Comparison of ENCODE assay signal across 16 cellular contexts in the genomic region with DNA sequence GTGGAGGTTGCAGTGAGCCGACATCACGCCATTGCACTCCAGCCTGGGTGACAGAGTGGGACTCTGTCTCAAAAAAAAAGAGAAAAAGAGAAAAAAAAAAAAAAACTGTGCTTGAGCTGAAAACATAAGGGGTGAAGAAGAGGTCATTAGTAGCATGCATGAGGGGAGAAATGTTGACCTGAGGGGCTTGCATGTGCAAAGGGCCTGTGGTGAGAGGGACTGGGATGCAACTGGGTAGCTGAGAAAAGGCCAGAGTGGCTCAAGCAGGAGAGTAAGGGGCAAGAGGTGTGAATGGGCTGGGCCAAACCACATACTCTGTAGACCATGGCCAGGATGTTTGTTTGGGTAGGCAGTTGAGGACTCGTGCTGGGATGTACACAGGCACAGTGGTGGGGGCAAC. TPM values are rescaled to one million over a fixed set of nuclear protein-coding genes. Genes with fewer than 3 reads are reported as not detected.
DNase-seq lines count a peak whose midpoint lies in the region; ATAC-seq and TF ChIP-seq lines count a peak whose summit lies in the region.
"Had no signal": no experiment of that assay in that cellular context is flagged by ENCODE, and none has a peak within 500 bp of the region (broad histone marks: within the 10 kb centered on the region; RNA-seq: fewer than 3 reads in every experiment).

No MANE protein-coding gene starts in this region.

- H3K27me3 ChIP-seq in CD4-positive, alpha-beta memory T cell (ENCODE audit: insufficient read depth, low read length), result no peaks in the 10 kb centered on the region
- peaks cover 45% of the 10 kb centered on the region for H3K27me3 ChIP-seq in smooth muscle cell (ENCODE audit: low read depth)

- no peaks in the 10 kb centered on the region for H3K9me3 Mint-ChIP-seq in T-helper 2 cell treated with Interferon-gamma antibody and Interleukin-4, amounts not matched to agents 5 μg/mL and 100 μg/mL, for 36 hours
- H3K9me3 Mint-ChIP-seq in CD4-positive, alpha-beta memory T cell, result no peaks in the 10 kb centered on the region
- H3K9me3 Mint-ChIP-seq in central memory CD8-positive, alpha-beta T cell, result no peaks in the 10 kb centered on the region
- H3K9me3 Mint-ChIP-seq in natural killer cell, result no peaks in the 10 kb centered on the region
- H3K9me3 Mint-ChIP-seq: H9, IgD-negative memory B cell had no signal

- no peak overlapping the region for H3K27ac ChIP-seq in CD4-positive, alpha-beta memory T cell (ENCODE audit: low read depth, low read length)
- H3K27ac ChIP-seq in smooth muscle cell (ENCODE audit: low read depth), result no peak overlapping the region
- H3K27ac ChIP-seq: 22Rv1, RWPE1 had no signal

- no peak for DNase-seq in T-helper 2 cell treated with Interferon-gamma antibody and Interleukin-4, amounts not matched to agents 5 μg/mL and 100 μg/mL, for 36 hours (ENCODE audit: low spot score)
- DNase-seq in T-helper 2 cell (no peak), natural killer cell (no peak), iPS-NIHi7 (ENCODE audit: extremely low spot score) (no peak), smooth muscle cell (lab: John Stamatoyannopoulos, UW; ENCODE audit: unreplicated experiment) (no peak), cortex of kidney (lab: John Stamatoyannopoulos, UW) (no peak)
- DNase-seq in CD4-positive, alpha-beta memory T cell, result no peak
- no peak for DNase-seq in central memory CD8-positive, alpha-beta T cell (ENCODE audit: low spot score in 2 of 2)
- DNase-seq: H9; NCI-H146; NCI-H226; NCI-H526; NK-92 treated with Interleukin-12 subunit alpha and Interleukin-12 subunit beta, amount 100 ng/mL, for 24 hours had no signal

- no peak overlapping the region for H3K4me2 ChIP-seq in smooth muscle cell

- H3K4me3 ChIP-seq in CD4-positive, alpha-beta memory T cell (ENCODE audit: low read length in 2 of 2), result no peak overlapping the region
- H3K4me3 ChIP-seq in smooth muscle cell, result no peak overlapping the region

- H3K27me3 Mint-ChIP-seq in T-helper 2 cell treated with Interferon-gamma antibody and Interleukin-4, amounts not matched to agents 5 μg/mL and 100 μg/mL, for 36 hours (ENCODE audit: low read depth), result peaks cover 21% of the 10 kb centered on the region
- no peaks in the 10 kb centered on the region for H3K27me3 Mint-ChIP-seq in CD4-positive, alpha-beta memory T cell
- H3K27me3 Mint-ChIP-seq in central memory CD8-positive, alpha-beta T cell, result no peaks in the 10 kb centered on the region
- H3K27me3 Mint-ChIP-seq in natural killer cell (ENCODE audit: low read depth in 2 of 2), result peaks cover 0 to 4% of the 10 kb centered on the region in 2 donors

- H3K4me3 Mint-ChIP-seq in T-helper 2 cell treated with Interferon-gamma antibody and Interleukin-4, amounts not matched to agents 5 μg/mL and 100 μg/mL, for 36 hours, result no peak overlapping the region
- peak overlapping the region in 7 of 8 donors; percentile 12 to 69 (median 50) for H3K4me3 Mint-ChIP-seq in CD4-positive, alpha-beta memory T cell
- H3K4me3 Mint-ChIP-seq in central memory CD8-positive, alpha-beta T cell, result peak overlapping the region; percentile 3
- H3K4me3 Mint-ChIP-seq in natural killer cell, result peak overlapping the region; percentile 6
- H3K4me3 Mint-ChIP-seq: H9 had no signal

- no peak overlapping the region for H2AFZ ChIP-seq in smooth muscle cell (ENCODE audit: low read depth)

- POLR2A ChIA-PET in CD4-positive, alpha-beta memory T cell (lab: Charles Lee; ENCODE audit: partially characterized antibody), result interaction anchor here (2.0 kb wide), 1 partner anchor 16 kb away, joined by 5 read pairs; no protein-coding TSS in a partner anchor

- no peaks in the 10 kb centered on the region for H3F3A ChIP-seq in smooth muscle cell (ENCODE audit: low read depth)

- H3K27ac Mint-ChIP-seq in T-helper 2 cell treated with Interferon-gamma antibody and Interleukin-4, amounts not matched to agents 5 μg/mL and 100 μg/mL, for 36 hours, result peak overlapping the region; percentile 72
- peak overlapping the region in 6 of 7 donors; percentile 6 to 88 (median 72) for H3K27ac Mint-ChIP-seq in CD4-positive, alpha-beta memory T cell
- H3K27ac Mint-ChIP-seq in central memory CD8-positive, alpha-beta T cell (ENCODE audit: low read depth), result peak overlapping the region; percentile 27
- peak overlapping the region in 1 of 2 donors; percentile 10 for H3K27ac Mint-ChIP-seq in natural killer cell
- H3K27ac Mint-ChIP-seq: H9, IgD-negative memory B cell had no signal

- peaks cover 39% of the 10 kb centered on the region for H3K4me1 ChIP-seq in CD4-positive, alpha-beta memory T cell (ENCODE audit: insufficient read depth, low read length)
- H3K4me1 ChIP-seq in smooth muscle cell (ENCODE audit: low read depth), result peaks cover 8% of the 10 kb centered on the region

- no peaks in the 10 kb centered on the region for H4K20me1 ChIP-seq in smooth muscle cell (ENCODE audit: low read depth)

- H3K79me2 ChIP-seq in smooth muscle cell (ENCODE audit: low read depth), result no peaks in the 10 kb centered on the region

- H3K36me3 ChIP-seq in CD4-positive, alpha-beta memory T cell (ENCODE audit: insufficient read depth, low read length), result no peaks in the 10 kb centered on the region
- H3K36me3 ChIP-seq in smooth muscle cell (ENCODE audit: low read depth), result no peaks in the 10 kb centered on the region

- intact Hi-C loops in CD4-positive, alpha-beta memory T cell (cut with micrococcal nuclease), result no loop called here
- intact Hi-C loops in natural killer cell (cut with micrococcal nuclease), result no loop called here

- peaks cover 21% of the 10 kb centered on the region for H3K4me1 Mint-ChIP-seq in T-helper 2 cell treated with Interferon-gamma antibody and Interleukin-4, amounts not matched to agents 5 μg/mL and 100 μg/mL, for 36 hours (ENCODE audit: low read depth)
- peaks cover 21 to 40% (median 28%) of the 10 kb centered on the region in 4 donors for H3K4me1 Mint-ChIP-seq in CD4-positive, alpha-beta memory T cell
- H3K4me1 Mint-ChIP-seq in central memory CD8-positive, alpha-beta T cell, result peaks cover 23% of the 10 kb centered on the region
- H3K4me1 Mint-ChIP-seq in natural killer cell, result peaks cover 14 to 25% of the 10 kb centered on the region in 2 donors

- CTCF ChIA-PET in CD4-positive, alpha-beta memory T cell (lab: Charles Lee; ENCODE audit: partially characterized antibody), result interaction anchor here (1.3 to 1.4 kb wide), 3 partner anchors 31 to 130 kb away, joined by 3 to 4 read pairs (median 3); no protein-coding TSS in a partner anchor

- 96% methylated on average over 3 of the region's 3 CpGs for WGBS in smooth muscle cell (ENCODE audit: low lambda C conversion rate)

- H3K36me3 Mint-ChIP-seq in T-helper 2 cell treated with Interferon-gamma antibody and Interleukin-4, amounts not matched to agents 5 μg/mL and 100 μg/mL, for 36 hours (ENCODE audit: low read depth), result peaks cover 4% of the 10 kb centered on the region
- no peaks in the 10 kb centered on the region for H3K36me3 Mint-ChIP-seq in CD4-positive, alpha-beta memory T cell
- peaks cover 2% of the 10 kb centered on the region for H3K36me3 Mint-ChIP-seq in central memory CD8-positive, alpha-beta T cell (ENCODE audit: insufficient read depth)
- H3K36me3 Mint-ChIP-seq in natural killer cell, result no peaks in the 10 kb centered on the region
- H3K36me3 Mint-ChIP-seq: IgD-negative memory B cell had no signal

- no peak for ATAC-seq in central memory CD8-positive, alpha-beta T cell (replicated peaks; ENCODE audit: extremely low read depth, poor library complexity, severe bottlenecking)
- no peak for ATAC-seq in natural killer cell

- TF ChIP-seq CTCF in natural killer cell (IDR thresholded peaks at IDR 0.05) (no peak), smooth muscle cell (IDR thresholded peaks at IDR 0.05; ENCODE audit: borderline replicate concordance, insufficient read depth, poor library complexity, severe bottlenecking) (no peak)

- no peaks in the 10 kb centered on the region for H3K9me3 ChIP-seq in CD4-positive, alpha-beta memory T cell (ENCODE audit: control insufficient read depth in 1 of 2, low read length in 2 of 2)
- no peaks in the 10 kb centered on the region for H3K9me3 ChIP-seq in smooth muscle cell (replicated peaks; ENCODE audit: low read depth)

- no peak overlapping the region for H3K9ac ChIP-seq in smooth muscle cell (ENCODE audit: low read depth)

RNA-seq across cellular contexts. Expression of gene KIF19, which starts 3.4 kb away (rescaled TPM):
- total RNA-seq in CD4-positive, alpha-beta memory T cell, result 1 to 10 TPM; 1.5 to 1.7 TPM
- 1 to 10 TPM; 1.5 to 2.3 TPM for polyA plus RNA-seq in CD4-positive, alpha-beta memory T cell
- total RNA-seq in natural killer cell (1 to 10 TPM; 1.7 to 7.1 (median 6.1) TPM), smooth muscle cell (not detected in 2 replicates)
- polyA plus RNA-seq in smooth muscle cell, result not detected in 2 replicates

RNA-seq across cellular contexts. Expression of gene BTBD17, which starts 32.3 kb away (rescaled TPM):
- not detected for total RNA-seq in CD4-positive, alpha-beta memory T cell
- not detected for polyA plus RNA-seq in CD4-positive, alpha-beta memory T cell
- under 1 TPM in 1 of 3 donors, not detected in 2; 0.48 TPM for total RNA-seq in natural killer cell
- not detected in 2 replicates for total RNA-seq in smooth muscle cell
- not detected in 2 replicates for polyA plus RNA-seq in smooth muscle cell
- polyA plus RNA-seq: IgD-negative memory B cell had no signal

RNA-seq across cellular contexts. Expression of gene GPR142, which starts 37.9 kb away (rescaled TPM):
- not detected for total RNA-seq in CD4-positive, alpha-beta memory T cell
- polyA plus RNA-seq in CD4-positive, alpha-beta memory T cell, result not detected
- not detected for total RNA-seq in natural killer cell
- not detected in 2 replicates for total RNA-seq in smooth muscle cell
- polyA plus RNA-seq in smooth muscle cell, result not detected in 2 replicates
- polyA plus RNA-seq: IgD-negative memory B cell had no signal

RNA-seq across cellular contexts. Expression of gene DNAI2, which starts 55.3 kb away (rescaled TPM):
- total RNA-seq in CD4-positive, alpha-beta memory T cell, result 1 to 10 TPM; 6.0 to 8.4 TPM
- under 1 TPM in 1 of 2 donors, not detected in 1; 0.28 TPM for polyA plus RNA-seq in CD4-positive, alpha-beta memory T cell
- 1 to 10 TPM in 2 of 3 donors, under 1 TPM in 1; 0.35 to 1.8 (median 1.2) TPM for total RNA-seq in natural killer cell
- not detected in 2 replicates for total RNA-seq in smooth muscle cell
- not detected in 2 replicates for polyA plus RNA-seq in smooth muscle cell
- total RNA-seq: H9 had no signal
- polyA plus RNA-seq: IgD-negative memory B cell had no signal
